18 cellular contexts compared by ENCODE assay signal in genomic region chr6:161033667-161034066, GRCh38. TPM values are rescaled to one million over a fixed set of nuclear protein-coding genes. Genes with fewer than 3 reads are reported as not detected.
A peak's percentile ranks its signal among the peaks of the same experiment; 100 is the strongest.
DNase-seq lines count a peak whose midpoint lies in the region; ATAC-seq, FAIRE-seq and TF ChIP-seq lines count a peak whose summit lies in the region.
"Had no signal": no experiment of that assay in that cellular context is flagged by ENCODE, and none has a peak within 500 bp of the region (broad histone marks: within the 10 kb centered on the region; RNA-seq: fewer than 3 reads in every experiment).

No MANE protein-coding gene starts in this region.

- no peak for TF ChIP-seq CTCF in CD8-positive, alpha-beta T cell (IDR thresholded peaks at IDR 0.05)
- no peak for TF ChIP-seq CTCF in foreskin keratinocyte (conservative IDR thresholded peaks at IDR 0.05)
- TF ChIP-seq CTCF in uterus (IDR thresholded peaks at IDR 0.05): no peak

- TF ChIP-seq POLR2A in uterus (IDR thresholded peaks at IDR 0.05): no peak

- H3K27me3 ChIP-seq in CD8-positive, alpha-beta T cell (ENCODE audit: insufficient read depth, low read length): no peaks in the 10 kb centered on the region
- no peaks in the 10 kb centered on the region for H3K27me3 ChIP-seq in foreskin keratinocyte
- H3K27me3 ChIP-seq in uterus: no peaks in the 10 kb centered on the region
- H3K27me3 ChIP-seq: body of pancreas, dorsolateral prefrontal cortex, SJSA1 had no signal

- no peak overlapping the region for H3K27ac ChIP-seq in CD8-positive, alpha-beta T cell (ENCODE audit: low read depth, low read length)
- H3K27ac ChIP-seq in foreskin keratinocyte: peak overlapping the region; percentile 46
- H3K27ac ChIP-seq in uterus: peak overlapping the region in 1 of 2 donors; percentile 49
- H3K27ac ChIP-seq: body of pancreas, dorsolateral prefrontal cortex, SJSA1 had no signal

- H3K27ac Mint-ChIP-seq in CD8-positive, alpha-beta T cell: peak overlapping the region; percentile 27
- H3K27ac Mint-ChIP-seq in T-helper 17 cell: peak overlapping the region; percentile 93
- H3K27ac Mint-ChIP-seq: activated naive CD4-positive, alpha-beta T cell treated with anti-CD3 and anti-CD28 coated beads, Interleukin-2, amount 10 ng/mL, durations not matched to agents 7 days and 5 days; IgD-negative memory B cell had no signal

- POLR2A ChIA-PET in CD8-positive, alpha-beta T cell (lab: Charles Lee): no interaction called here

- no peaks in the 10 kb centered on the region for H3K36me3 ChIP-seq in CD8-positive, alpha-beta T cell (ENCODE audit: insufficient read depth, low read length)
- no peaks in the 10 kb centered on the region for H3K36me3 ChIP-seq in uterus

- peaks cover 38% of the 10 kb centered on the region for H3K4me1 Mint-ChIP-seq in CD8-positive, alpha-beta T cell (ENCODE audit: low read depth)
- peaks cover 44% of the 10 kb centered on the region for H3K4me1 Mint-ChIP-seq in T-helper 17 cell
- H3K4me1 Mint-ChIP-seq: activated naive CD4-positive, alpha-beta T cell treated with anti-CD3 and anti-CD28 coated beads, Interleukin-2, amount 10 ng/mL, durations not matched to agents 7 days and 5 days had no signal

- no peak overlapping the region for H3K4me3 Mint-ChIP-seq in CD8-positive, alpha-beta T cell
- peak overlapping the region; percentile 69 for H3K4me3 Mint-ChIP-seq in T-helper 17 cell
- H3K4me3 Mint-ChIP-seq: activated naive CD4-positive, alpha-beta T cell treated with anti-CD3 and anti-CD28 coated beads, Interleukin-2, amount 10 ng/mL, durations not matched to agents 7 days and 5 days; IgD-negative memory B cell had no signal

- no peak for DNase-seq in CD8-positive, alpha-beta T cell
- DNase-seq in GM19239 (ENCODE audit: insufficient read length, low spot score) (no peak), T-helper 17 cell (no peak), foreskin keratinocyte (peak; percentile 53 to 71), activated gamma-delta T cell (lab: John Stamatoyannopoulos, UW) (no peak), uterus (no peak), middle frontal gyrus (ENCODE audit: extremely low spot score, low spot score) (no peak)
- DNase-seq: activated CD4-positive, CD25-positive, alpha-beta regulatory T cell treated with anti-CD3 and anti-CD28 coated beads, Interleukin-2, amount 50 U/mL, for 72 hours; activated naive CD4-positive, alpha-beta T cell treated with anti-CD3 and anti-CD28 coated beads, Interleukin-2, amount 10 ng/mL, durations not matched to agents 7 days and 5 days; AML-193; body of pancreas; dorsolateral prefrontal cortex; hippocampal formation; midbrain; T-helper 9 cell had no signal

- H3K4me3 ChIP-seq in CD8-positive, alpha-beta T cell (ENCODE audit: low read depth, low read length): no peak overlapping the region
- no peak overlapping the region for H3K4me3 ChIP-seq in uterus
- H3K4me3 ChIP-seq: body of pancreas, dorsolateral prefrontal cortex, SJSA1 had no signal

- CTCF ChIA-PET in CD8-positive, alpha-beta T cell (lab: Charles Lee): no interaction called here

- H3K9me3 ChIP-seq in CD8-positive, alpha-beta T cell (ENCODE audit: low read length): no peaks in the 10 kb centered on the region
- no peaks in the 10 kb centered on the region for H3K9me3 ChIP-seq in T-helper 17 cell (ENCODE audit: control insufficient read depth, low read length, poor library complexity, severe bottlenecking)
- no peaks in the 10 kb centered on the region for H3K9me3 ChIP-seq in uterus
- H3K9me3 ChIP-seq: body of pancreas, SJSA1 had no signal

- peak; percentile 52 for FAIRE-seq in GM19239 (lab: Jason Lieb, UNC)
- FAIRE-seq: D721Med had no signal

- no peaks in the 10 kb centered on the region for H3K4me1 ChIP-seq in CD8-positive, alpha-beta T cell (ENCODE audit: insufficient read depth, low read length)
- H3K4me1 ChIP-seq in foreskin keratinocyte (peaks cover 48% of the 10 kb centered on the region), uterus (no peaks in the 10 kb centered on the region)

- intact Hi-C loops in CD8-positive, alpha-beta T cell (cut with DNase I, micrococcal nuclease): no loop called here
- intact Hi-C loops in uterus (cut with DNase I; ENCODE audit: low total_unique reads): no loop called here

- H3K36me3 Mint-ChIP-seq in CD8-positive, alpha-beta T cell: peaks cover 38% of the 10 kb centered on the region
- peaks cover 13% of the 10 kb centered on the region for H3K36me3 Mint-ChIP-seq in T-helper 17 cell (ENCODE audit: low read depth)

- H3K9me3 Mint-ChIP-seq in CD8-positive, alpha-beta T cell: no peaks in the 10 kb centered on the region
- H3K9me3 Mint-ChIP-seq: activated naive CD4-positive, alpha-beta T cell treated with anti-CD3 and anti-CD28 coated beads, Interleukin-2, amount 10 ng/mL, durations not matched to agents 7 days and 5 days; IgD-negative memory B cell had no signal

- no peaks in the 10 kb centered on the region for H3K27me3 Mint-ChIP-seq in CD8-positive, alpha-beta T cell (ENCODE audit: low read depth)
- H3K27me3 Mint-ChIP-seq in T-helper 17 cell: no peaks in the 10 kb centered on the region
- H3K27me3 Mint-ChIP-seq: activated naive CD4-positive, alpha-beta T cell treated with anti-CD3 and anti-CD28 coated beads, Interleukin-2, amount 10 ng/mL, durations not matched to agents 7 days and 5 days; IgD-negative memory B cell had no signal

- ATAC-seq in CD8-positive, alpha-beta T cell: no peak
- ATAC-seq in T-helper 17 cell (no peak), foreskin keratinocyte (peak; percentile 26)
- ATAC-seq: body of pancreas had no signal

RNA-seq across cellular contexts. Expression of gene MAP3K4, which starts 42.1 kb away (rescaled TPM):
- total RNA-seq in CD8-positive, alpha-beta T cell: 10 to 100 TPM; 39.1 to 43.1 TPM
- total RNA-seq in T-helper 17 cell (100 to 1,000 TPM; 173 to 188 TPM), foreskin keratinocyte (25.0 and 26.1 TPM in 2 replicates), uterus (10 to 100 TPM; 24.1 to 82.9 (median 46.6) TPM)
- polyA plus RNA-seq in foreskin keratinocyte: 9.7 and 11.7 TPM in 2 replicates

Comparison
In these comparisons a context has a peak if more than half of its experiments do, and no peak if none do; other contexts are left out.
1. DNase-seq: peak in foreskin keratinocyte (2 of 2); none in CD8-positive, alpha-beta T cell (0 of 7), GM19239 (single experiment), T-helper 17 cell (0 of 3), activated gamma-delta T cell (single experiment), uterus (0 of 2) and middle frontal gyrus (single experiment).